In the genomic region with DNA sequence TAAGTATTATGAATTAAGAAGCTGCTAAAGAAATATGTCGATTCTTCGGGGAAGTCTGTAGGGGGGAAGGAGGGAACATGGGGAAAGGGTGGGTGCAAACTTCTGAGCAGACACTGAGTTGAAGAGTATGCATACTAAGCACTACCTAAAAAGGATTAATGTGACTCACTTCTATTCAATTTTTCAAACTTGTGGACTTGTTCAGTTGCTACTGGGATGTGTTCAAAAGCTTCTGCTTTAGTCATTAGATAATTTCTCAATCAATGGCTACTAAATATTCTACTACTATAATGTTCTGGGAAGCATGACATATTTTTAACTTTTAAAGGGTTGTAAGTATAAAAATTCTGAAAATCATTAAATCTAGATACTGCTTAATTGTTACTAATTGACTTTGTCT, we compare ENCODE assay signal across 29 cellular contexts.
"Had no signal": no experiment of that assay in that cellular context is flagged by ENCODE, and none has a peak within 500 bp of the region (broad histone marks: within the 10 kb centered on the region; RNA-seq: fewer than 3 reads in every experiment).

No MANE protein-coding gene starts in this region.

- H3K27ac ChIP-seq: left lung, lower lobe of right lung, pancreas, prostate gland, skin epidermis, spleen, testis, thyroid gland, transverse colon, upper lobe of left lung had no signal

- H3K4me1 Mint-ChIP-seq: immature natural killer cell had no signal

- H3K27ac Mint-ChIP-seq: immature natural killer cell; naive thymus-derived CD8-positive, alpha-beta T cell; nephron; stimulated activated effector memory CD8-positive, alpha-beta T cell treated with anti-CD3 and anti-CD28 coated beads, Interleukin-12 subunit alpha, Interleukin-12 subunit beta, amount 100 ng/mL, for 72 hours; stimulated activated naive CD8-positive, alpha-beta T cell treated with anti-CD3 and anti-CD28 coated beads, Interleukin-15, amount 100 ng/mL, for 72 hours had no signal

- FAIRE-seq: islet of Langerhans, kidney, pancreas had no signal

- H3K36me3 Mint-ChIP-seq: immature natural killer cell; naive thymus-derived CD8-positive, alpha-beta T cell; stimulated activated effector memory CD8-positive, alpha-beta T cell treated with anti-CD3 and anti-CD28 coated beads, Interleukin-12 subunit alpha, Interleukin-12 subunit beta, amount 100 ng/mL, for 72 hours had no signal

- H3K4me1 ChIP-seq: lower lobe of right lung, pancreas, prostate gland, thyroid gland had no signal

- ATAC-seq: left colon; left lung; lower lobe of right lung; naive thymus-derived CD8-positive, alpha-beta T cell; pancreas; right cardiac atrium; sciatic nerve; stimulated activated effector memory CD8-positive, alpha-beta T cell treated with anti-CD3 and anti-CD28 coated beads, Interleukin-12 subunit alpha, Interleukin-12 subunit beta, amount 100 ng/mL, for 72 hours; stimulated activated naive CD8-positive, alpha-beta T cell treated with anti-CD3 and anti-CD28 coated beads, Interleukin-15, amount 100 ng/mL, for 72 hours had no signal

- H3K27me3 ChIP-seq: left lung, pancreas, testis, thyroid gland, transverse colon, upper lobe of left lung had no signal

- H3K9me3 ChIP-seq: left lung, lower lobe of right lung, pancreas, prostate gland, spleen, testis, thyroid gland, transverse colon, upper lobe of left lung had no signal

- H3K4me3 ChIP-seq: left lung, lower lobe of right lung, pancreas, prostate gland, skin epidermis, spleen, testis, thyroid gland, transverse colon, upper lobe of left lung had no signal

- H3K4me3 Mint-ChIP-seq: immature natural killer cell; naive thymus-derived CD8-positive, alpha-beta T cell; nephron; neural crest cell; stimulated activated effector memory CD8-positive, alpha-beta T cell treated with anti-CD3 and anti-CD28 coated beads, Interleukin-12 subunit alpha, Interleukin-12 subunit beta, amount 100 ng/mL, for 72 hours; stimulated activated naive CD8-positive, alpha-beta T cell treated with anti-CD3 and anti-CD28 coated beads, Interleukin-15, amount 100 ng/mL, for 72 hours had no signal

- H3K36me3 ChIP-seq: left lung, lower lobe of right lung, pancreas, prostate gland, spleen, thyroid gland, transverse colon, upper lobe of left lung had no signal

- H3K9me3 Mint-ChIP-seq: immature natural killer cell; naive thymus-derived CD8-positive, alpha-beta T cell; nephron; neural crest cell; stimulated activated effector memory CD8-positive, alpha-beta T cell treated with anti-CD3 and anti-CD28 coated beads, Interleukin-12 subunit alpha, Interleukin-12 subunit beta, amount 100 ng/mL, for 72 hours; stimulated activated naive CD8-positive, alpha-beta T cell treated with anti-CD3 and anti-CD28 coated beads, Interleukin-15, amount 100 ng/mL, for 72 hours had no signal

- DNase-seq: hippocampal formation; immature natural killer cell; kidney; left colon; left lung; lower lobe of right lung; mammary epithelial cell; mesenchymal stem cell; naive thymus-derived CD8-positive, alpha-beta T cell; nucleus accumbens; pancreas; posterior cingulate gyrus; retina; right cardiac atrium; spleen; stimulated activated CD4-positive, alpha-beta T cell treated with anti-CD3 and anti-CD28 coated beads, Interleukin-4, amount 100 ng/mL, for 24 hours; stimulated activated naive CD4-positive, alpha-beta T cell; stimulated activated naive CD8-positive, alpha-beta T cell treated with anti-CD3 and anti-CD28 coated beads, Interleukin-15, amount 100 ng/mL, for 72 hours; testis; thyroid gland; transverse colon; upper lobe of left lung had no signal
